ENCODE assay signal across 16 cellular contexts in the genomic region with DNA sequence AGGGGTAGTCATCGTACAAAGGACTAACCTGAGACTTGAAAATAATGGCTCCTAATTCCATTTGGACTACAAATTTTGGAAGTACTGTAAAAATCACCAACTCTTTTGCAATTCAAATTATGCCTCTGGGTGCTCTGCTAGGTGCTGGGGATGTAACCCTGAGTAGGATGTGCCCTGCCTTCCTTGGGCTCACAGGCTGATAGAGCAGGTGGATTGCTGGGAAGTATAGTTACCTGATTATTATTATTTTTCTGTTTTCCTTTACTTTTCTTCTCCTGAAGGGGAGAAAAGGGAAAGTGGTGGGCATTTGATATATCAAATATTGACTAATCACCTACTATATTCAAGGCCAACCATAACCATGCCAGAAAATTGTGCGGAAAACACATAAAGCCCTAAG.
DNase-seq lines count a peak whose midpoint lies in the region; ATAC-seq and TF ChIP-seq lines count a peak whose summit lies in the region.
"Had no signal": no experiment of that assay in that cellular context is flagged by ENCODE, and none has a peak within 500 bp of the region (broad histone marks: within the 10 kb centered on the region; RNA-seq: fewer than 3 reads in every experiment).

No MANE protein-coding gene starts in this region.

- no peaks in the 10 kb centered on the region for H3K4me1 ChIP-seq in mucosa of descending colon (ENCODE audit: low read depth)
- H3K4me1 ChIP-seq: BE2C, Caco-2 had no signal

- TF ChIP-seq CTCF in WTC11 (IDR thresholded peaks at IDR 0.05) (no peak), mesothelial cell of epicardium (IDR thresholded peaks at IDR 0.05; ENCODE audit: unreplicated experiment) (no peak), mucosa of descending colon (IDR thresholded peaks at IDR 0.05) (no peak)

- H3K9me3 ChIP-seq in mucosa of descending colon = no peaks in the 10 kb centered on the region
- H3K9me3 ChIP-seq: BE2C, Caco-2 had no signal

- H3K27me3 Mint-ChIP-seq in WTC11 (ENCODE audit: low read depth) = no peaks in the 10 kb centered on the region; the same call in 1 of the 2 replicates
- H3K27me3 Mint-ChIP-seq in mesothelial cell of epicardium (ENCODE audit: low read depth) = no peaks in the 10 kb centered on the region
- H3K27me3 Mint-ChIP-seq: CD4-positive, alpha-beta T cell had no signal

- no peaks in the 10 kb centered on the region for H3K36me3 ChIP-seq in mucosa of descending colon (ENCODE audit: low read depth)
- H3K36me3 ChIP-seq: BE2C, BLaER1 had no signal

- ATAC-seq in WTC11 = no peak
- ATAC-seq in mucosa of descending colon = no peak
- ATAC-seq: CD8-positive, alpha-beta T cell had no signal

- peaks cover 10% of the 10 kb centered on the region for H3K36me3 Mint-ChIP-seq in WTC11
- peaks cover 15% of the 10 kb centered on the region for H3K36me3 Mint-ChIP-seq in mesothelial cell of epicardium

- CTCF ChIA-PET in WTC11 (lab: Charles Lee) = interaction anchor here (0.7 kb wide), 1 partner anchor 73 kb away, joined by 5 read pairs; no protein-coding TSS in a partner anchor

- H3K27ac Mint-ChIP-seq in WTC11 (0 out of 2 replicates have a peak overlapping the region, but pooled peaks have one; percentile 28), mesothelial cell of epicardium (peak overlapping the region; percentile 30)
- H3K27ac Mint-ChIP-seq: CD4-positive, alpha-beta T cell; CD8-positive, alpha-beta T cell had no signal

- intact Hi-C loops in mucosa of descending colon (cut with DNase I, micrococcal nuclease) = no loop called here

- peaks cover 26% of the 10 kb centered on the region for H3K4me1 Mint-ChIP-seq in WTC11
- H3K4me1 Mint-ChIP-seq in mesothelial cell of epicardium = peaks cover 42% of the 10 kb centered on the region

- no peak overlapping the region for H3K4me3 ChIP-seq in mucosa of descending colon
- H3K4me3 ChIP-seq: BLaER1 had no signal

- H3K4me3 Mint-ChIP-seq in WTC11 = no peak overlapping the region
- H3K4me3 Mint-ChIP-seq in mesothelial cell of epicardium = no peak overlapping the region
- H3K4me3 Mint-ChIP-seq: CD4-positive, alpha-beta T cell; CD8-positive, alpha-beta T cell had no signal

- POLR2A ChIA-PET in WTC11 (lab: Charles Lee) = no interaction called here

- peak; percentile 63 to 75 for DNase-seq in NCI-H526 (lab: John Stamatoyannopoulos, UW)
- DNase-seq in WTC11 (ENCODE audit: low spot score) = no peak
- no peak for DNase-seq in mesothelial cell of epicardium (ENCODE audit: low spot score in 2 of 2, unreplicated experiment in 2 of 2)
- DNase-seq in mucosa of descending colon = no peak
- no peak for DNase-seq in C1 segment of cervical spinal cord (lab: John Stamatoyannopoulos, UW)
- no peak for DNase-seq in activated gamma-delta T cell (lab: John Stamatoyannopoulos, UW)
- DNase-seq: 8988T; ACHN; BE2C; Caco-2; Calu3; CD4-positive, alpha-beta T cell; CD8-positive, alpha-beta T cell; DMS79 treated with DMSO at 0.1 percent for 48 hours; GF-D8 had no signal

- H3K9me3 Mint-ChIP-seq in WTC11 = peaks cover 8% of the 10 kb centered on the region; the same call in 1 of the 2 replicates
- H3K9me3 Mint-ChIP-seq in mesothelial cell of epicardium = peaks cover 4% of the 10 kb centered on the region
- H3K9me3 Mint-ChIP-seq: CD4-positive, alpha-beta T cell; CD8-positive, alpha-beta T cell had no signal

TF ChIP-seq in WTC11, 78 proteins besides CTCF, POLR2A, EP300 and RAD21:
- no peak for TF ChIP-seq MYBL2 (CRISPR knock-in tag; IDR thresholded peaks at IDR 0.05)
- TF ChIP-seq, protein P1, sequence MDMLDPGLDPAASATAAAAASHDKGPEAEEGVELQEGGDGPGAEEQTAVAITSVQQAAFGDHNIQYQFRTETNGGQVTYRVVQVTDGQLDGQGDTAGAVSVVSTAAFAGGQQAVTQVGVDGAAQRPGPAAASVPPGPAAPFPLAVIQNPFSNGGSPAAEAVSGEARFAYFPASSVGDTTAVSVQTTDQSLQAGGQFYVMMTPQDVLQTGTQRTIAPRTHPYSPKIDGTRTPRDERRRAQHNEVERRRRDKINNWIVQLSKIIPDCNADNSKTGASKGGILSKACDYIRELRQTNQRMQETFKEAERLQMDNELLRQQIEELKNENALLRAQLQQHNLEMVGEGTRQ (CRISPR knock-in tag; IDR thresholded peaks at IDR 0.05) = no peak
- TF ChIP-seq, protein P2, sequence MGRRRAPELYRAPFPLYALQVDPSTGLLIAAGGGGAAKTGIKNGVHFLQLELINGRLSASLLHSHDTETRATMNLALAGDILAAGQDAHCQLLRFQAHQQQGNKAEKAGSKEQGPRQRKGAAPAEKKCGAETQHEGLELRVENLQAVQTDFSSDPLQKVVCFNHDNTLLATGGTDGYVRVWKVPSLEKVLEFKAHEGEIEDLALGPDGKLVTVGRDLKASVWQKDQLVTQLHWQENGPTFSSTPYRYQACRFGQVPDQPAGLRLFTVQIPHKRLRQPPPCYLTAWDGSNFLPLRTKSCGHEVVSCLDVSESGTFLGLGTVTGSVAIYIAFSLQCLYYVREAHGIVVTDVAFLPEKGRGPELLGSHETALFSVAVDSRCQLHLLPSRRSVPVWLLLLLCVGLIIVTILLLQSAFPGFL (CRISPR knock-in tag; IDR thresholded peaks at IDR 0.05; ENCODE audit: borderline replicate concordance) = no peak
- TF ChIP-seq, protein P3, sequence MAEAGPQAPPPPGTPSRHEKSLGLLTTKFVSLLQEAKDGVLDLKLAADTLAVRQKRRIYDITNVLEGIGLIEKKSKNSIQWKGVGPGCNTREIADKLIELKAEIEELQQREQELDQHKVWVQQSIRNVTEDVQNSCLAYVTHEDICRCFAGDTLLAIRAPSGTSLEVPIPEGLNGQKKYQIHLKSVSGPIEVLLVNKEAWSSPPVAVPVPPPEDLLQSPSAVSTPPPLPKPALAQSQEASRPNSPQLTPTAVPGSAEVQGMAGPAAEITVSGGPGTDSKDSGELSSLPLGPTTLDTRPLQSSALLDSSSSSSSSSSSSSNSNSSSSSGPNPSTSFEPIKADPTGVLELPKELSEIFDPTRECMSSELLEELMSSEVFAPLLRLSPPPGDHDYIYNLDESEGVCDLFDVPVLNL (CRISPR knock-in tag; IDR thresholded peaks at IDR 0.05; ENCODE audit: borderline replicate concordance, low read depth) = no peak

Comparison
In these comparisons a context has a peak if more than half of its experiments do, and no peak if none do; other contexts are left out.
1. DNase-seq: peak in NCI-H526 (2 of 2); none in WTC11 (single experiment), mesothelial cell of epicardium (0 of 2), mucosa of descending colon (0 of 3), C1 segment of cervical spinal cord (0 of 14) and activated gamma-delta T cell (single experiment).